ENCODE assay signal across 8 cellular contexts in the genomic region with DNA sequence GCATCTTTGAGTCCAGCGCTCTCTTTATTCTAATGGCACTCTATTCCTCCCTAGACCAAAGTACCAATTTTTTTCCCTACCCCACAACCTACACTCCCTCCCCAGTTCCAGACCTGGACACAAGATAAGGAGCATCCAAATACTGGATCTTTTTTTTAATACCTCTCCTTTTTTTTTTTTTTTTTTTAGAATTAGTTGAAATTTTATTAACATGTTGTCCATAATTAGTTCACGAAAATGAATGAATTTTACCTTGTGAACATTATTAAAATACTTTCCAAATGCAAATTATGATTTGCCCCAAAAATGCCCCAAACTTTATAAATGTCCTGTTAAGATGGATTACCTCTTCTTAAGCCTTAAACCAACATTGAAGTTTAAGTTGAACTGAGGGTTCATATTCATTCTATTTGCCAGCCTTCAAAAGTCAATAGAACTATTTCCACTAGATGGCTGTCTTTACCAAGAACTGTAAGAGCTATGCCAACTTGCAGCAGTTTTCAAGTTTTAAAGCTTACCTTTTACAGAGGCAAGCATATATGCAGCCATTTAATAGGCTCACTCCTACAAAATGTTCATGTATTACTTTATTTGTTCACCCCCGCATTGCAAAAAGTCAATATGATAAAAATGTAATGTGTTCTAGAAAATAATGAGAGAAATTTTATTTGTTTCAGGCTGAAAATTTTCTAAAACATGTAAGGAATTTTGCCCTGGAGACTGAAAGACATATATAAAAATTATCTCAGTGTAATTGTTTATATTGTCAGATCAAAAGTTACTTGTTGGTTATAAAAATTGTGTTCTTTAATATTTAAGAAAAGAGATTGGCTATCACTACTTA. TPM values are rescaled to one million over a fixed set of nuclear protein-coding genes. Genes with fewer than 3 reads are reported as not detected.
DNase-seq lines count a peak whose midpoint lies in the region; ATAC-seq and TF ChIP-seq lines count a peak whose summit lies in the region.

No MANE protein-coding gene starts in this region.

- no peaks in the 10 kb centered on the region for H3K9me3 ChIP-seq in vagina

- no peaks in the 10 kb centered on the region for H3K4me1 ChIP-seq in vagina

- no peak overlapping the region for H3K4me3 ChIP-seq in vagina

- intact Hi-C loops in left colon (cut with DNase I, micrococcal nuclease) = no loop called here
- intact Hi-C loops in vagina (cut with DNase I) = no loop called here

- DNase-seq in Ammon's horn (ENCODE audit: low spot score) = peak; percentile 59
- peak; percentile 41 for DNase-seq in GM13976 (ENCODE audit: low spot score)
- peak; percentile 21 for DNase-seq in NCI-H526 treated with DMSO at 0.1 percent for 48 hours (lab: John Stamatoyannopoulos, UW)
- peak; percentile 38 to 88 for DNase-seq in T47D (ENCODE audit: low read depth in 1 of 2, low spot score in 1 of 2)
- no peak for DNase-seq in left colon
- DNase-seq in vagina (ENCODE audit: extremely low spot score in 2 of 2) = no peak
- no peak for DNase-seq in NCI-H187 (lab: John Stamatoyannopoulos, UW)

- in situ Hi-C loops in GM13976 (cut with MboI; ENCODE audit: low sequenced_read_pairs, unreplicated experiment) (no loop called here), T47D (cut with HindIII; ENCODE audit: low pct_unique_long_range_greater_than_20kb, low sequenced_read_pairs) (no loop called here)

- no peak for TF ChIP-seq POLR2A in vagina (IDR thresholded peaks at IDR 0.05)

- peak; percentile 80 for ATAC-seq in left colon
- no peak for ATAC-seq in GM21825 (IDR thresholded peaks at IDR 0.05; ENCODE audit: unreplicated experiment)

- H3K36me3 ChIP-seq in vagina = no peaks in the 10 kb centered on the region

- no peak for TF ChIP-seq CTCF in GM13976 (IDR thresholded peaks at IDR 0.05; ENCODE audit: borderline replicate concordance, control extremely low read depth, extremely low read depth, insufficient read depth, missing control alignments)
- peak in 2 of 3 experiments; percentile 26 to 34 for TF ChIP-seq CTCF in vagina (IDR thresholded peaks at IDR 0.05)

- no peaks in the 10 kb centered on the region for H3K27me3 ChIP-seq in vagina

- no peak overlapping the region for H3K27ac ChIP-seq in vagina

RNA-seq across cellular contexts. Expression of gene TNKS2, which starts 39.7 kb away (rescaled TPM):
- 10 to 100 TPM; 23.5 to 27.5 TPM for total RNA-seq in left colon
- total RNA-seq in vagina = 36.3 TPM

Comparison
In these comparisons a context has a peak if more than half of its experiments do, and no peak if none do; other contexts are left out.
1. DNase-seq: peak in Ammon's horn (single experiment), GM13976 (single experiment), NCI-H526 treated with DMSO at 0.1 percent for 48 hours (single experiment) and T47D (2 of 2); none in left colon (0 of 2), vagina (0 of 2) and NCI-H187 (0 of 2).